14 cellular contexts compared by ENCODE assay signal in the genomic region with DNA sequence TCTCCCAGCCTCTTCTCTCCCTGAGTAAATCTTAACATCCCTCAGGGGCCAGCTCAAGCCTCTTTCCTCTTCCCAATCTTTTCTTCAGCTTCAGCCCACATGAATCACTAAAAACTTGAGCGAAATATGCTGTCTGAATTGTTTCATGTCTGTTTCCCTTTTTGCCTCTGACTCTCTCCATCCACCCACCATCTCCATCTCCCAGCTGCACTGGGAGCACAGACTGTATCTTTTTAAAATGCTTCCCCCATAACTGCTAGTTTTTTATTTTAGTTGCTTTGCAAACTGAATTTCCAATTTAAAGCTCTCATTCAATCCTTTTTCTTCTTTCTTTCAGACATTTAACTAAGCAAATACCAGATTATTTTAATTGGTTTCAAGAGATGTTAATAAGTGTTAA.
"Had no signal": no experiment of that assay in that cellular context is flagged by ENCODE, and none has a peak within 500 bp of the region (broad histone marks: within the 10 kb centered on the region; RNA-seq: fewer than 3 reads in every experiment).

No MANE protein-coding gene starts in this region.

- H3K27ac Mint-ChIP-seq: activated naive CD4-positive, alpha-beta T cell treated with anti-CD3 and anti-CD28 coated beads for 36 hours; activated naive CD8-positive, alpha-beta T cell treated with anti-CD3 and anti-CD28 coated beads, Interleukin-2, amount 50 U/mL, for 24 hours; activated T-helper 2 cell treated with anti-CD3 and anti-CD28 coated beads, Interferon-gamma antibody, Interleukin-2, Interleukin-4, amounts not matched to agents 10 μg/mL and 5 μg/mL and 100 μg/mL, durations not matched to agents 14 hours and 24 hours and 36 hours; stimulated activated effector memory CD8-positive, alpha-beta T cell treated with anti-CD3 and anti-CD28 coated beads, Interleukin-12 subunit alpha, Interleukin-12 subunit beta, amount 100 ng/mL, for 72 hours had no signal

- H3K9me3 ChIP-seq: ascending aorta, left ventricle myocardium inferior, tibial artery, vagina had no signal

- H3K27me3 Mint-ChIP-seq: activated naive CD8-positive, alpha-beta T cell treated with anti-CD3 and anti-CD28 coated beads, Interleukin-2, amount 50 U/mL, for 24 hours had no signal

- ATAC-seq: activated naive CD8-positive, alpha-beta T cell treated with anti-CD3 and anti-CD28 coated beads, Interleukin-2, amount 50 U/mL, for 24 hours; esophagus mucosa; sciatic nerve; stimulated activated effector memory CD8-positive, alpha-beta T cell treated with anti-CD3 and anti-CD28 coated beads, Interleukin-12 subunit alpha, Interleukin-12 subunit beta, amount 100 ng/mL, for 72 hours had no signal

- H3K4me3 Mint-ChIP-seq: activated naive CD4-positive, alpha-beta T cell treated with anti-CD3 and anti-CD28 coated beads for 36 hours; activated naive CD8-positive, alpha-beta T cell treated with anti-CD3 and anti-CD28 coated beads, Interleukin-2, amount 50 U/mL, for 24 hours; stimulated activated effector memory CD8-positive, alpha-beta T cell treated with anti-CD3 and anti-CD28 coated beads, Interleukin-12 subunit alpha, Interleukin-12 subunit beta, amount 100 ng/mL, for 72 hours had no signal

- H3K9me3 Mint-ChIP-seq: activated naive CD4-positive, alpha-beta T cell treated with anti-CD3 and anti-CD28 coated beads for 36 hours; activated naive CD8-positive, alpha-beta T cell treated with anti-CD3 and anti-CD28 coated beads, Interleukin-2, amount 50 U/mL, for 24 hours; activated T-helper 2 cell treated with anti-CD3 and anti-CD28 coated beads, Interferon-gamma antibody, Interleukin-2, Interleukin-4, amounts not matched to agents 10 μg/mL and 5 μg/mL and 100 μg/mL, durations not matched to agents 14 hours and 24 hours and 36 hours; stimulated activated effector memory CD8-positive, alpha-beta T cell treated with anti-CD3 and anti-CD28 coated beads, Interleukin-12 subunit alpha, Interleukin-12 subunit beta, amount 100 ng/mL, for 72 hours had no signal

- H3K4me3 ChIP-seq: ascending aorta, left ventricle myocardium inferior, tibial artery, vagina had no signal

- H3K36me3 ChIP-seq: ascending aorta, left ventricle myocardium inferior, tibial artery, vagina had no signal

- H3K27ac ChIP-seq: left ventricle myocardium inferior, tibial artery, vagina had no signal

- DNase-seq: activated CD4-positive, alpha-beta T cell treated with anti-CD3 and anti-CD28 coated beads for 1 hour; activated CD4-positive, alpha-beta T cell treated with anti-CD3 and anti-CD28 coated beads, Interleukin-2, amount 50 U/mL, for 48 hours; activated naive CD4-positive, alpha-beta T cell treated with anti-CD3 and anti-CD28 coated beads for 36 hours; activated naive CD8-positive, alpha-beta T cell treated with anti-CD3 and anti-CD28 coated beads, Interleukin-2, amount 50 U/mL, for 24 hours; left ventricle myocardium inferior; stimulated activated CD4-positive, alpha-beta T cell treated with anti-CD3 and anti-CD28 coated beads, Interleukin-1b, Interleukin-23, amount 100 ng/mL, for 48 hours; T-helper 9 cell; tibial artery had no signal
